Comparison of ENCODE assay signal across 23 cellular contexts in genomic region chrX:125298871-125299270, GRCh38. TPM values are rescaled to one million over a fixed set of nuclear protein-coding genes. Genes with fewer than 3 reads are reported as not detected.
A peak's percentile ranks its signal among the peaks of the same experiment; 100 is the strongest.
DNase-seq lines count a peak whose midpoint lies in the region; ATAC-seq, FAIRE-seq and TF ChIP-seq lines count a peak whose summit lies in the region.
"Had no signal": no experiment of that assay in that cellular context is flagged by ENCODE, and none has a peak within 500 bp of the region (broad histone marks: within the 10 kb centered on the region; RNA-seq: fewer than 3 reads in every experiment).

No MANE protein-coding gene starts in this region.

- no peak overlapping the region for H3K4me3 Mint-ChIP-seq in WTC11
- H3K4me3 Mint-ChIP-seq: CD14-positive monocyte; CD4-positive, alpha-beta T cell; CD8-positive, alpha-beta memory T cell had no signal

- TF ChIP-seq CTCF in WTC11 (IDR thresholded peaks at IDR 0.05), result no peak
- no peak for TF ChIP-seq CTCF in thyroid gland (IDR thresholded peaks at IDR 0.05)

- H3K9me3 ChIP-seq in thyroid gland, result no peaks in the 10 kb centered on the region
- H3K9me3 ChIP-seq: BE2C; BLaER1 treated with 17β-estradiol and CSF1 and Interleukin-3, amounts not matched to agents 10 nM and 100 nM had no signal

- no peak overlapping the region for H3K4me3 ChIP-seq in thyroid gland (replicated peaks in 1 of 3)
- H3K4me3 ChIP-seq: BLaER1 treated with 17β-estradiol and CSF1 and Interleukin-3, amounts not matched to agents 10 nM and 100 nM had no signal

- no peaks in the 10 kb centered on the region for H3K27me3 ChIP-seq in thyroid gland
- H3K27me3 ChIP-seq: BE2C had no signal

- H3K27ac Mint-ChIP-seq in WTC11, result no peak overlapping the region
- H3K27ac Mint-ChIP-seq: CD14-positive monocyte; CD4-positive, alpha-beta T cell; CD8-positive, alpha-beta memory T cell had no signal

- no peak for TF ChIP-seq POLR2A in thyroid gland (IDR thresholded peaks at IDR 0.05)

- 94 to 97% methylated on average over 2 of the region's 2 CpGs for WGBS in thyroid gland, 2 donors

- DNase-seq in WTC11 (ENCODE audit: low spot score) (no peak), frontal cortex (ENCODE audit: low spot score in 2 of 2) (no peak), thyroid gland (no peak)
- DNase-seq in stimulated activated CD4-positive, alpha-beta T cell treated with anti-CD3 and anti-CD28 coated beads, Interleukin-2, amount 100 ng/mL, for 24 hours, result no peak
- DNase-seq: ACHN; AML-193; BE2C; CD4-positive, alpha-beta T cell; CD8-positive, alpha-beta memory T cell; DMS 273 treated with DMSO at 0.1 percent for 48 hours; DMS79; EL; GF-D8; GOT3; HCEC 1CT had no signal

- H3K27me3 Mint-ChIP-seq in WTC11 (ENCODE audit: low read depth), result no peaks in the 10 kb centered on the region; the same call in 1 of the 2 replicates
- H3K27me3 Mint-ChIP-seq: CD4-positive, alpha-beta T cell; CD8-positive, alpha-beta memory T cell had no signal

- FAIRE-seq in G401.6 (lab: Jason Lieb, UNC), result peak; percentile 65
- peak; percentile 92 for FAIRE-seq in frontal cortex (lab: Jason Lieb, UNC)
- FAIRE-seq: D721Med, GM12891, H54 had no signal

- intact Hi-C loops in thyroid gland (cut with DNase I), result no loop called here

- POLR2A ChIA-PET in WTC11 (lab: Charles Lee), result no interaction called here

- no peak overlapping the region for H3K27ac ChIP-seq in thyroid gland
- H3K27ac ChIP-seq: BLaER1 treated with 17β-estradiol and CSF1 and Interleukin-3, amounts not matched to agents 10 nM and 100 nM had no signal

- peaks cover 1% of the 10 kb centered on the region; the same call in 1 of the 2 replicates for H3K9me3 Mint-ChIP-seq in WTC11
- H3K9me3 Mint-ChIP-seq: CD4-positive, alpha-beta T cell; CD8-positive, alpha-beta memory T cell had no signal

- CTCF ChIA-PET in WTC11 (lab: Charles Lee), result no interaction called here

- ATAC-seq in WTC11 (no peak), GM18502 (IDR thresholded peaks at IDR 0.05; ENCODE audit: poor library complexity, unreplicated experiment) (no peak), HG03460 (IDR thresholded peaks at IDR 0.05; ENCODE audit: unreplicated experiment) (no peak)

- no peaks in the 10 kb centered on the region for H3K4me1 ChIP-seq in thyroid gland
- H3K4me1 ChIP-seq: BE2C had no signal

- no peaks in the 10 kb centered on the region for H3K4me1 Mint-ChIP-seq in WTC11

- H3K36me3 Mint-ChIP-seq in WTC11, result no peaks in the 10 kb centered on the region
- H3K36me3 Mint-ChIP-seq: CD14-positive monocyte; CD8-positive, alpha-beta memory T cell had no signal

- no peaks in the 10 kb centered on the region for H3K36me3 ChIP-seq in thyroid gland
- H3K36me3 ChIP-seq: BE2C; BLaER1 treated with 17β-estradiol and CSF1 and Interleukin-3, amounts not matched to agents 10 nM and 100 nM had no signal

TF ChIP-seq in WTC11, 78 proteins besides CTCF, POLR2A, EP300 and RAD21:
- no peak for TF ChIP-seq KAT7 (CRISPR knock-in tag; IDR thresholded peaks at IDR 0.05; ENCODE audit: borderline replicate concordance)
- peak; percentile 77; the same call in 1 of the 2 replicates for TF ChIP-seq HMGA2 (CRISPR knock-in tag; IDR thresholded peaks at IDR 0.05)
- TF ChIP-seq TEAD1 (CRISPR knock-in tag; IDR thresholded peaks at IDR 0.05), result no peak

RNA-seq across cellular contexts. Expression of gene TEX13C, which starts 20.8 kb away (rescaled TPM):
- 0.18 to 0.26 TPM (median 0.25 TPM) in 3 replicates for total RNA-seq in WTC11 (2021)
- not detected for total RNA-seq in frontal cortex
- total RNA-seq in thyroid gland, result under 1 TPM in 1 of 4 donors, not detected in 3; 0.13 TPM
- total RNA-seq: CD4-positive, alpha-beta T cell; CD8-positive, alpha-beta memory T cell had no signal
